In the genomic region with DNA sequence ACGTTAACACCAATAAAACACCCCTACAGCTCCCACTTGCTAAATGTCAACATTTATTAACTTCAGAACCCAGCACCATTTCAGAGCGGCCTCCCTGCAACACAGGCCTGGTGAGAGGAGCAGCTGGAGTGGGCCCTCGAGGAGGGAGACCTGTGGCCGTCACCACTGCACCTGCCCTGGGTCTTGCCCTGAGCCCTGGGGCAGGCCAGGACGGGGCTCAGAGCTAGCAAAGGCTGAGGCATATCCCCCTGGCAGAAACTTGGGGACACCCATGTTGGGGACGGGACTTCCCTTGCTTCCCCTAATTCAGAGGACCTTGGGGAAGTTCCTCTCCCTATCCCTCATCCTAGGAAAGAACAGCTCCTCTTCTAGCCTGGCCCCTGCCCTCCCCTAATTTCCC, we compare ENCODE assay signal across 5 cellular contexts.
"Had no signal": no experiment of that assay in that cellular context is flagged by ENCODE, and none has a peak within 500 bp of the region (broad histone marks: within the 10 kb centered on the region; RNA-seq: fewer than 3 reads in every experiment).

No MANE protein-coding gene starts in this region.

- H3K4me2 ChIP-seq: GM23338 had no signal

- H3K4me3 ChIP-seq: GM23338, HAP-1 had no signal

- H2AFZ ChIP-seq: GM23338 had no signal

- H3K36me3 ChIP-seq: HAP-1 had no signal

- H3K4me1 ChIP-seq: HAP-1 had no signal

- H3K27ac Mint-ChIP-seq: GM23338, HFFc6, IgD-negative memory B cell had no signal

- H3K9me3 Mint-ChIP-seq: HFFc6 had no signal

- H3K4me3 Mint-ChIP-seq: GM23338, HFFc6, IgD-negative memory B cell had no signal

- H3K4me1 Mint-ChIP-seq: GM23338 had no signal

- H3K27ac ChIP-seq: HL-60 had no signal

- DNase-seq: HFFc6 had no signal
